ENCODE assay signal across 8 cellular contexts in genomic region chr2:74146929-74147728, GRCh38. TPM values are rescaled to one million over a fixed set of nuclear protein-coding genes. Genes with fewer than 3 reads are reported as not detected.
DNase-seq lines count a peak whose midpoint lies in the region; ATAC-seq, FAIRE-seq and TF ChIP-seq lines count a peak whose summit lies in the region.

No MANE protein-coding gene starts in this region.

- H3K79me2 ChIP-seq in OCI-LY7 (ENCODE audit: insufficient read depth, low read depth, low read length) (peaks cover 11% of the 10 kb centered on the region; the same call in 1 of the 2 replicates), endothelial cell of umbilical vein (ENCODE audit: control insufficient read depth, insufficient read depth, low read length) (peaks cover 8% of the 10 kb centered on the region)

- no peaks in the 10 kb centered on the region for H3K9me1 ChIP-seq in endothelial cell of umbilical vein (replicated peaks; ENCODE audit: control insufficient read depth, extremely low read depth, insufficient read depth, low read length)

- H3K27ac ChIP-seq in OCI-LY7 (ENCODE audit: low read depth, low read length, poor library complexity, severe bottlenecking) (peak overlapping the region; percentile 47), endothelial cell of umbilical vein (ENCODE audit: insufficient read depth, low read depth, low read length) (no peak overlapping the region)
- peak overlapping the region; percentile 72 for H3K27ac ChIP-seq in naive thymus-derived CD4-positive, alpha-beta T cell (ENCODE audit: low read depth, low read length)

- TF ChIP-seq POLR2A in endothelial cell of umbilical vein (IDR thresholded peaks at IDR 0.05; ENCODE audit: low read depth, low read length), result no peak

- H3K27me3 ChIP-seq in endothelial cell of umbilical vein (ENCODE audit: control insufficient read depth in 2 of 2, insufficient read depth in 2 of 2, low read length in 2 of 2), result no peaks in the 10 kb centered on the region
- H3K27me3 ChIP-seq in naive thymus-derived CD4-positive, alpha-beta T cell (ENCODE audit: control insufficient read depth in 2 of 2, insufficient read depth in 2 of 2, low read length in 2 of 2), result no peaks in the 10 kb centered on the region

- H3K4me3 ChIP-seq in OCI-LY7 (ENCODE audit: low read depth, low read length, poor library complexity, severe bottlenecking) (peak overlapping the region; percentile 74), endothelial cell of umbilical vein (replicated peaks in 1 of 3; ENCODE audit: insufficient read depth in 1 of 3, low read depth in 1 of 3, low read length in 3 of 3) (peak overlapping the region; percentile 76 to 93 (median 77))
- H3K4me3 ChIP-seq in naive thymus-derived CD4-positive, alpha-beta T cell (ENCODE audit: low read length), result peak overlapping the region; percentile 72

- peak overlapping the region; percentile 83 for H3K4me2 ChIP-seq in OCI-LY7 (ENCODE audit: low read length)
- H3K4me2 ChIP-seq in endothelial cell of umbilical vein (ENCODE audit: insufficient read depth, low read length), result peak overlapping the region; percentile 91

- TF ChIP-seq CTCF in HFFc6 (IDR thresholded peaks at IDR 0.05), result no peak
- TF ChIP-seq CTCF in OCI-LY7 (conservative IDR thresholded peaks at IDR 0.05; ENCODE audit: low read length), result no peak
- no peak for TF ChIP-seq CTCF in endothelial cell of umbilical vein (IDR thresholded peaks at IDR 0.05; ENCODE audit: extremely low read depth in 1 of 2, insufficient read depth in 1 of 2, low read depth in 1 of 2, low read length in 2 of 2)

- no peaks in the 10 kb centered on the region for H3K27me3 Mint-ChIP-seq in HFFc6 (ENCODE audit: insufficient read depth)
- no peaks in the 10 kb centered on the region for H3K27me3 Mint-ChIP-seq in naive thymus-derived CD4-positive, alpha-beta T cell

- no peaks in the 10 kb centered on the region for H3K9me2 ChIP-seq in OCI-LY7 (ENCODE audit: insufficient read depth, low read length)

- H2AFZ ChIP-seq in OCI-LY7 (ENCODE audit: low read length) (peak overlapping the region; percentile 81; the same call in 1 of the 2 replicates), endothelial cell of umbilical vein (ENCODE audit: low read depth, low read length) (peak overlapping the region; percentile 97)

- peaks cover 10% of the 10 kb centered on the region for H3K36me3 Mint-ChIP-seq in HFFc6 (ENCODE audit: low read depth)
- H3K36me3 Mint-ChIP-seq in naive thymus-derived CD4-positive, alpha-beta T cell, result peaks cover 4 to 6% (median 4%) of the 10 kb centered on the region in 5 donors

- H3K4me1 ChIP-seq in OCI-LY7 (ENCODE audit: insufficient read depth, low read length, poor library complexity, severe bottlenecking), result peaks cover 16% of the 10 kb centered on the region
- peaks cover 10% of the 10 kb centered on the region for H3K4me1 ChIP-seq in endothelial cell of umbilical vein (ENCODE audit: control insufficient read depth, extremely low read depth, insufficient read depth, low read length)
- H3K4me1 ChIP-seq in naive thymus-derived CD4-positive, alpha-beta T cell (ENCODE audit: control insufficient read depth in 2 of 2, insufficient read depth in 2 of 2, low read length in 2 of 2), result peaks cover 14 to 15% of the 10 kb centered on the region in 2 donors

- H3K4me3 Mint-ChIP-seq in HFFc6, result no peak overlapping the region
- no peak overlapping the region for H3K4me3 Mint-ChIP-seq in naive thymus-derived CD4-positive, alpha-beta T cell

- CTCF ChIA-PET in OCI-LY7 (lab: Charles Lee; ENCODE audit: unreplicated experiment) (interaction anchor here (0.7 to 2.6 kb wide), 4 partner anchors 60 to 323 kb away, joined by 3 to 10 read pairs (median 4); no protein-coding TSS in a partner anchor), endothelial cell of umbilical vein (lab: Charles Lee) (interaction anchor here (0.7 to 7.7 kb wide), 10 partner anchors 11 to 325 kb away, joined by 3 to 180 read pairs (median 5); partner anchors contain the start of genes MOB1A and STAMBP)
- CTCF ChIA-PET in naive thymus-derived CD4-positive, alpha-beta T cell (lab: Charles Lee), result interaction anchor here (0.6 to 2.3 kb wide), 13 partner anchors 8 to 323 kb away, joined by 3 to 13 read pairs (median 4); partner anchors contain the start of gene MOB1A

- H3K9ac ChIP-seq in endothelial cell of umbilical vein (replicated peaks; ENCODE audit: extremely low read depth, insufficient read depth, low read length), result peak overlapping the region; percentile 69

- H4K20me1 ChIP-seq in OCI-LY7 (ENCODE audit: insufficient read depth, low read length) (no peaks in the 10 kb centered on the region), endothelial cell of umbilical vein (replicated peaks; ENCODE audit: control insufficient read depth, extremely low read depth, insufficient read depth, low read length) (no peaks in the 10 kb centered on the region)

- TSS peak; percentile 39 for BruUV-seq in OCI-LY7 (replicated peaks; lab: Mats Ljungman, UMichigan)
- BruUV-seq in endothelial cell of umbilical vein (replicated peaks; lab: Mats Ljungman, UMichigan), result TSS peak; percentile 30

- DNase-seq in NCI-H146 (lab: John Stamatoyannopoulos, UW), result peak; percentile 41
- DNase-seq in NCI-H146 treated with DMSO at 0.1 percent for 48 hours (lab: John Stamatoyannopoulos, UW; ENCODE audit: unreplicated experiment), result no peak
- peak; percentile 34 for DNase-seq in HFFc6
- DNase-seq in OCI-LY7 (ENCODE audit: low spot score), result peak; percentile 73
- DNase-seq in endothelial cell of umbilical vein (ENCODE audit: low read depth, low spot score), result peak; percentile 9
- DNase-seq in naive thymus-derived CD4-positive, alpha-beta T cell, result peak in 2 of 9 donors; percentile 15 to 24
- no peak for DNase-seq in T1000 (lab: John Stamatoyannopoulos, UW)
- no peak for DNase-seq in NCI-H748 treated with DMSO at 0.1 percent for 48 hours (lab: John Stamatoyannopoulos, UW)

- intact Hi-C loops in OCI-LY7 (cut with micrococcal nuclease; ENCODE audit: unreplicated experiment), result loop anchor here (1.0 to 10.0 kb wide), 7 partner anchors 52 to 323 kb away; partner anchors contain the start of gene TET3
- intact Hi-C loops in endothelial cell of umbilical vein (cut with micrococcal nuclease), result loop anchor here (1.0 to 10.0 kb wide), 5 partner anchors 26 to 323 kb away; partner anchors contain the start of genes STAMBP and TET3
- intact Hi-C loops in naive thymus-derived CD4-positive, alpha-beta T cell (cut with micrococcal nuclease), result loop anchor here (1.0 to 10.0 kb wide), 12 partner anchors 27 to 410 kb away; partner anchors contain the start of genes DGUOK (in 2 of the 2), STAMBP (in 2 of the 2), MOB1A (in 1 of the 2) and MTHFD2 (in 1 of the 2)

- peak; percentile 42 for ATAC-seq in naive thymus-derived CD4-positive, alpha-beta T cell

- H3K4me1 Mint-ChIP-seq in HFFc6 (ENCODE audit: low read depth), result no peaks in the 10 kb centered on the region
- peaks cover 0 to 18% (median 5%) of the 10 kb centered on the region in 7 donors for H3K4me1 Mint-ChIP-seq in naive thymus-derived CD4-positive, alpha-beta T cell

- no peaks in the 10 kb centered on the region for H3K9me3 Mint-ChIP-seq in HFFc6
- no peaks in the 10 kb centered on the region for H3K9me3 Mint-ChIP-seq in naive thymus-derived CD4-positive, alpha-beta T cell

- dilution Hi-C loops in endothelial cell of umbilical vein (cut with MboI; ENCODE audit: extremely low pct_ligation_motif_present, low sequenced_read_pairs), result no loop called here

- POLR2A ChIA-PET in OCI-LY7 (lab: Charles Lee) (interaction anchor here (0.6 to 2.1 kb wide), 10 partner anchors 12 to 327 kb away, joined by 3 to 6 read pairs (median 4); partner anchors contain the start of genes DGUOK and STAMBP), endothelial cell of umbilical vein (lab: Charles Lee) (interaction anchor here (1.2 kb wide), 1 partner anchor 31 kb away, joined by 4 read pairs; the partner anchor contains the start of gene MOB1A)
- POLR2A ChIA-PET in naive thymus-derived CD4-positive, alpha-beta T cell (lab: Charles Lee), result interaction anchor here (0.5 to 5.9 kb wide), 10 partner anchors 13 to 937 kb away, joined by 3 to 24 read pairs (median 3); partner anchors contain the start of genes HTRA2, MOB1A and MTHFD2

- H3K36me3 ChIP-seq in OCI-LY7 (ENCODE audit: insufficient read depth, low read length) (peaks cover 26% of the 10 kb centered on the region), endothelial cell of umbilical vein (ENCODE audit: control insufficient read depth in 2 of 2, extremely low read depth in 1 of 2, insufficient read depth in 2 of 2, low read length in 2 of 2) (no peaks in the 10 kb centered on the region)
- peaks cover 0 to 16% (median 0%) of the 10 kb centered on the region in 3 experiments for H3K36me3 ChIP-seq in naive thymus-derived CD4-positive, alpha-beta T cell (ENCODE audit: control insufficient read depth in 2 of 3, insufficient read depth in 3 of 3, low read length in 3 of 3)

- no peaks in the 10 kb centered on the region for H3K9me3 ChIP-seq in OCI-LY7 (ENCODE audit: low read length)
- H3K9me3 ChIP-seq in endothelial cell of umbilical vein (replicated peaks; ENCODE audit: control insufficient read depth, insufficient read depth, low read length), result no peaks in the 10 kb centered on the region
- H3K9me3 ChIP-seq in naive thymus-derived CD4-positive, alpha-beta T cell (ENCODE audit: control insufficient read depth in 2 of 3, low read length in 3 of 3), result no peaks in the 10 kb centered on the region

- no peak for FAIRE-seq in endothelial cell of umbilical vein (lab: Jason Lieb, UNC)

- H3K27ac Mint-ChIP-seq in HFFc6, result no peak overlapping the region
- no peak overlapping the region for H3K27ac Mint-ChIP-seq in naive thymus-derived CD4-positive, alpha-beta T cell

RNA-seq across cellular contexts. Expression of gene BOLA3, which starts 0.6 kb away (rescaled TPM):
- 10 to 100 TPM; 71.6 to 92.5 (median 80.8) TPM for total RNA-seq in HFFc6 (2021; fragmentation: NEBNext Ultra II Directional; extraction: Animal tissue kit (Norgen Biotek cat#: 25700))
- 33.6 and 45.8 TPM in 2 replicates for total RNA-seq in OCI-LY7 (2014; rRNA removed; shearing (Covaris generic))
- 48.3 and 53.3 TPM in 2 replicates for total RNA-seq in OCI-LY7 (2022)
- total RNA-seq in endothelial cell of umbilical vein, result 42.4 and 42.6 TPM in 2 replicates
- polyA plus RNA-seq in endothelial cell of umbilical vein, result 28.7 and 29.1 TPM in 2 replicates
- polyA plus RNA-seq in endothelial cell of umbilical vein (2011; cell fraction: cytosol; rRNA removed), result 32.3 and 37.6 TPM in 2 replicates
- polyA plus RNA-seq in endothelial cell of umbilical vein (2011; cell fraction: nucleus; rRNA removed), result 11.4 and 12.5 TPM in 2 replicates
- 55.5 and 79.1 TPM in 2 replicates for polyA plus RNA-seq in endothelial cell of umbilical vein (2012)
- 3.6 and 6.5 TPM in 2 replicates for polyA minus RNA-seq in endothelial cell of umbilical vein
- polyA minus RNA-seq in endothelial cell of umbilical vein (2011; cell fraction: cytosol; rRNA and poly(A)+ RNA removed), result 26.0 TPM
- 2.5 and 5.1 TPM in 2 replicates for polyA minus RNA-seq in endothelial cell of umbilical vein (2011; cell fraction: nucleus; rRNA and poly(A)+ RNA removed)
- 10 to 100 TPM in 4 of 5 experiments, 1 to 10 TPM in 1; 6.9 to 54.8 (median 13.7) TPM for total RNA-seq in naive thymus-derived CD4-positive, alpha-beta T cell
- polyA plus RNA-seq in naive thymus-derived CD4-positive, alpha-beta T cell, result 10 to 100 TPM; 70.0 to 87.3 TPM

RNA-seq across cellular contexts. Expression of gene MOB1A, which starts 31.6 kb away (rescaled TPM):
- 100 to 1,000 TPM in 5 of 6 experiments, 10 to 100 TPM in 1; 95.4 to 121 (median 112) TPM for total RNA-seq in HFFc6 (2021; fragmentation: NEBNext Ultra II Directional; extraction: Animal tissue kit (Norgen Biotek cat#: 25700))
- total RNA-seq in OCI-LY7 (2014; rRNA removed; shearing (Covaris generic)), result 79.1 and 110 TPM in 2 replicates
- 144 and 149 TPM in 2 replicates for total RNA-seq in OCI-LY7 (2022)
- 106 and 112 TPM in 2 replicates for total RNA-seq in endothelial cell of umbilical vein
- 21.5 and 25.3 TPM in 2 replicates for polyA plus RNA-seq in endothelial cell of umbilical vein
- polyA plus RNA-seq in endothelial cell of umbilical vein (2011; cell fraction: cytosol; rRNA removed), result 25.1 and 25.4 TPM in 2 replicates
- 14.8 and 18.4 TPM in 2 replicates for polyA plus RNA-seq in endothelial cell of umbilical vein (2011; cell fraction: nucleus; rRNA removed)
- polyA plus RNA-seq in endothelial cell of umbilical vein (2012), result 58.9 and 74.1 TPM in 2 replicates
- 48.8 and 54.1 TPM in 2 replicates for polyA minus RNA-seq in endothelial cell of umbilical vein
- 31.7 TPM for polyA minus RNA-seq in endothelial cell of umbilical vein (2011; cell fraction: cytosol; rRNA and poly(A)+ RNA removed)
- 19.5 and 28.8 TPM in 2 replicates for polyA minus RNA-seq in endothelial cell of umbilical vein (2011; cell fraction: nucleus; rRNA and poly(A)+ RNA removed)
- total RNA-seq in naive thymus-derived CD4-positive, alpha-beta T cell, result 100 to 1,000 TPM; 113 to 185 (median 140) TPM
- polyA plus RNA-seq in naive thymus-derived CD4-positive, alpha-beta T cell, result 100 to 1,000 TPM; 106 to 120 TPM

RNA-seq across cellular contexts. Expression of gene MTHFD2, which starts 51.3 kb away (rescaled TPM):
- 10 to 100 TPM; 75.3 to 99.6 (median 85.1) TPM for total RNA-seq in HFFc6 (2021; fragmentation: NEBNext Ultra II Directional; extraction: Animal tissue kit (Norgen Biotek cat#: 25700))
- total RNA-seq in OCI-LY7 (2014; rRNA removed; shearing (Covaris generic)), result 220 and 250 TPM in 2 replicates
- total RNA-seq in OCI-LY7 (2022) (365 and 375 TPM in 2 replicates), endothelial cell of umbilical vein (74.9 and 83.2 TPM in 2 replicates)
- polyA plus RNA-seq in endothelial cell of umbilical vein, result 25.4 and 25.6 TPM in 2 replicates
- polyA plus RNA-seq in endothelial cell of umbilical vein (2011; cell fraction: cytosol; rRNA removed), result 45.2 and 59.9 TPM in 2 replicates
- polyA plus RNA-seq in endothelial cell of umbilical vein (2011; cell fraction: nucleus; rRNA removed), result 35.9 and 41.3 TPM in 2 replicates
- 74.7 and 90.0 TPM in 2 replicates for polyA plus RNA-seq in endothelial cell of umbilical vein (2012)
- polyA minus RNA-seq in endothelial cell of umbilical vein, result 46.0 and 70.0 TPM in 2 replicates
- 158 TPM for polyA minus RNA-seq in endothelial cell of umbilical vein (2011; cell fraction: cytosol; rRNA and poly(A)+ RNA removed)
- 21.7 and 28.2 TPM in 2 replicates for polyA minus RNA-seq in endothelial cell of umbilical vein (2011; cell fraction: nucleus; rRNA and poly(A)+ RNA removed)
- 100 to 1,000 TPM in 1 of 5 experiments, 10 to 100 TPM in 4; 14.5 to 186 (median 25.1) TPM for total RNA-seq in naive thymus-derived CD4-positive, alpha-beta T cell
- 1 to 10 TPM; 6.8 to 8.1 TPM for polyA plus RNA-seq in naive thymus-derived CD4-positive, alpha-beta T cell

Comparison
In these comparisons a context has a peak if more than half of its experiments do, and no peak if none do; other contexts are left out.
1. DNase-seq: peak in NCI-H146 (single experiment), HFFc6 (single experiment), OCI-LY7 (single experiment) and endothelial cell of umbilical vein (single experiment); none in NCI-H146 treated with DMSO at 0.1 percent for 48 hours (single experiment), T1000 (single experiment) and NCI-H748 treated with DMSO at 0.1 percent for 48 hours (single experiment).
2. Peak in every context shown above with its lines, with median percentiles within 50 percentile points of each other: H3K4me3 ChIP-seq.